In the genomic region with DNA sequence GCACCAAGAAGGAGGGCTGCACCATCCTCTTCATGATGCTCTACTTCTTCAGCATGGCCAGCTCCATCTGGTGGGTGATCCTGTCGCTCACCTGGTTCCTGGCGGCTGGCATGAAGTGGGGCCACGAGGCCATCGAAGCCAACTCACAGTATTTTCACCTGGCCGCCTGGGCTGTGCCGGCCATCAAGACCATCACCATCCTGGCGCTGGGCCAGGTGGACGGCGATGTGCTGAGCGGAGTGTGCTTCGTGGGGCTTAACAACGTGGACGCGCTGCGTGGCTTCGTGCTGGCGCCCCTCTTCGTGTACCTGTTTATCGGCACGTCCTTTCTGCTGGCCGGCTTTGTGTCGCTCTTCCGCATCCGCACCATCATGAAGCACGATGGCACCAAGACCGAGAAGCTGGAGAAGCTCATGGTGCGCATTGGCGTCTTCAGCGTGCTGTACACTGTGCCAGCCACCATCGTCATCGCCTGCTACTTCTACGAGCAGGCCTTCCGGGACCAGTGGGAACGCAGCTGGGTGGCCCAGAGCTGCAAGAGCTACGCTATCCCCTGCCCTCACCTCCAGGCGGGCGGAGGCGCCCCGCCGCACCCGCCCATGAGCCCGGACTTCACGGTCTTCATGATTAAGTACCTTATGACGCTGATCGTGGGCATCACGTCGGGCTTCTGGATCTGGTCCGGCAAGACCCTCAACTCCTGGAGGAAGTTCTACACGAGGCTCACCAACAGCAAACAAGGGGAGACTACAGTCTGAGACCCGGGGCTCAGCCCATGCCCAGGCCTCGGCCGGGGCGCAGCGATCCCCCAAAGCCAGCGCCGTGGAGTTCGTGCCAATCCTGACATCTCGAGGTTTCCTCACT, we compare ENCODE assay signal across 9 cellular contexts. TPM values are rescaled to one million over a fixed set of nuclear protein-coding genes. Genes with fewer than 3 reads are reported as not detected.
DNase-seq lines count a peak whose midpoint lies in the region; ATAC-seq and TF ChIP-seq lines count a peak whose summit lies in the region.
"Had no signal": no experiment of that assay in that cellular context is flagged by ENCODE, and none has a peak within 500 bp of the region (broad histone marks: within the 10 kb centered on the region; RNA-seq: fewer than 3 reads in every experiment).

No MANE protein-coding gene starts in this region.

- H3K4me3 Mint-ChIP-seq in activated T-cell treated with anti-CD3 and anti-CD28 coated beads, Interleukin-2, amount 50 U/mL, for 72 hours, result peak overlapping the region; percentile 89 to 90
- no peak overlapping the region for H3K4me3 Mint-ChIP-seq in activated T-cell treated with anti-CD3 and anti-CD28 coated beads, Interleukin-2, amount 50 U/mL, for 24 hours

- H3K27me3 ChIP-seq in lower lobe of right lung (ENCODE audit: low read depth) (no peaks in the 10 kb centered on the region), transverse colon (no peaks in the 10 kb centered on the region)

- peaks cover 14% of the 10 kb centered on the region for H3K4me1 Mint-ChIP-seq in activated T-cell treated with anti-CD3 and anti-CD28 coated beads, Interleukin-2, amount 50 U/mL, for 72 hours (ENCODE audit: low read depth)
- H3K4me1 Mint-ChIP-seq in activated T-cell treated with anti-CD3 and anti-CD28 coated beads, Interleukin-2, amount 50 U/mL, for 24 hours (ENCODE audit: low read depth), result peaks cover 16% of the 10 kb centered on the region

- H3K4me3 ChIP-seq in choroid plexus epithelial cell (ENCODE audit: low read depth, low read length) (peak overlapping the region; percentile 73), lower lobe of right lung (peak overlapping the region; percentile 82), transverse colon (peak overlapping the region; percentile 90 to 96 (median 93))

- peaks cover 0 to 3% of the 10 kb centered on the region in 2 donors for H3K36me3 Mint-ChIP-seq in activated T-cell treated with anti-CD3 and anti-CD28 coated beads, Interleukin-2, amount 50 U/mL, for 72 hours (ENCODE audit: insufficient read depth in 2 of 2)
- H3K36me3 Mint-ChIP-seq in activated T-cell treated with anti-CD3 and anti-CD28 coated beads, Interleukin-2, amount 50 U/mL, for 24 hours (ENCODE audit: low read depth), result no peaks in the 10 kb centered on the region
- H3K36me3 Mint-ChIP-seq: activated naive CD8-positive, alpha-beta T cell treated with anti-CD3 and anti-CD28 coated beads, Interleukin-2, amount 10 ng/mL, durations not matched to agents 7 days and 5 days had no signal

- in situ Hi-C loops in transverse colon (cut with MboI; ENCODE audit: low pct_ligation_motif_present in 1 of 4, low pct_unique_long_range_greater_than_20kb in 1 of 4, low sequenced_read_pairs in 3 of 4), result no loop called here

- DNase-seq in activated T-cell treated with anti-CD3 and anti-CD28 coated beads, Interleukin-2, amount 50 U/mL, for 72 hours, result no peak
- no peak for DNase-seq in activated T-cell treated with anti-CD3 and anti-CD28 coated beads, Interleukin-2, amount 50 U/mL, for 24 hours
- DNase-seq in choroid plexus epithelial cell (ENCODE audit: low read depth) (no peak), lower lobe of right lung (peak; percentile 49), transverse colon (peak; percentile 16)
- DNase-seq in activated CD8-positive, alpha-beta memory T cell treated with anti-CD3 and anti-CD28 coated beads for 24 hours, result no peak

- H3K4me1 ChIP-seq in lower lobe of right lung, result peaks cover 37% of the 10 kb centered on the region
- H3K4me1 ChIP-seq in transverse colon, result peaks cover 0 to 37% (median 19%) of the 10 kb centered on the region in 4 donors

- H3K27me3 Mint-ChIP-seq in activated T-cell treated with anti-CD3 and anti-CD28 coated beads, Interleukin-2, amount 50 U/mL, for 72 hours (ENCODE audit: low read depth), result peaks cover 38% of the 10 kb centered on the region
- peaks cover 58% of the 10 kb centered on the region for H3K27me3 Mint-ChIP-seq in activated T-cell treated with anti-CD3 and anti-CD28 coated beads, Interleukin-2, amount 50 U/mL, for 24 hours

- no peak for TF ChIP-seq EP300 in transverse colon (IDR thresholded peaks at IDR 0.05; ENCODE audit: low read depth)

- intact Hi-C loops in lower lobe of right lung (cut with DNase I) (no loop called here), transverse colon (cut with DNase I; ENCODE audit: low total_unique reads) (loop anchor here (10.0 kb wide), 1 partner anchor 181 kb away; no protein-coding TSS in a partner anchor)

- H3K27ac ChIP-seq in lower lobe of right lung (peak overlapping the region; percentile 95), transverse colon (peak overlapping the region; percentile 97 to 99 (median 98))

- no peak for TF ChIP-seq CTCF in choroid plexus epithelial cell (conservative IDR thresholded peaks at IDR 0.05; ENCODE audit: low read depth, low read length)
- no peak for TF ChIP-seq CTCF in lower lobe of right lung (IDR thresholded peaks at IDR 0.05)
- no peak for TF ChIP-seq CTCF in transverse colon (IDR thresholded peaks at IDR 0.05)

- TF ChIP-seq POLR2A in transverse colon (IDR thresholded peaks at IDR 0.05), result no peak

- H3K9me3 ChIP-seq in lower lobe of right lung (no peaks in the 10 kb centered on the region), transverse colon (no peaks in the 10 kb centered on the region)

- no peaks in the 10 kb centered on the region for H3K9me3 Mint-ChIP-seq in activated T-cell treated with anti-CD3 and anti-CD28 coated beads, Interleukin-2, amount 50 U/mL, for 72 hours
- no peaks in the 10 kb centered on the region for H3K9me3 Mint-ChIP-seq in activated T-cell treated with anti-CD3 and anti-CD28 coated beads, Interleukin-2, amount 50 U/mL, for 24 hours
- H3K9me3 Mint-ChIP-seq: activated naive CD8-positive, alpha-beta T cell treated with anti-CD3 and anti-CD28 coated beads, Interleukin-2, amount 10 ng/mL, durations not matched to agents 7 days and 5 days had no signal

- H3K36me3 ChIP-seq in lower lobe of right lung (no peaks in the 10 kb centered on the region), transverse colon (no peaks in the 10 kb centered on the region)

- ATAC-seq in activated T-cell treated with anti-CD3 and anti-CD28 coated beads, Interleukin-2, amount 50 U/mL, for 72 hours (replicated peaks in 1 of 2), result no peak
- ATAC-seq in lower lobe of right lung, result no peak
- no peak for ATAC-seq in GM18858 (IDR thresholded peaks at IDR 0.05; ENCODE audit: unreplicated experiment)
- ATAC-seq in GM18511 (IDR thresholded peaks at IDR 0.05; ENCODE audit: unreplicated experiment), result no peak

- H3K27ac Mint-ChIP-seq in activated T-cell treated with anti-CD3 and anti-CD28 coated beads, Interleukin-2, amount 50 U/mL, for 72 hours, result no peak overlapping the region
- no peak overlapping the region for H3K27ac Mint-ChIP-seq in activated T-cell treated with anti-CD3 and anti-CD28 coated beads, Interleukin-2, amount 50 U/mL, for 24 hours
- H3K27ac Mint-ChIP-seq: activated naive CD8-positive, alpha-beta T cell treated with anti-CD3 and anti-CD28 coated beads, Interleukin-2, amount 10 ng/mL, durations not matched to agents 7 days and 5 days had no signal

- WGBS in transverse colon (ENCODE audit: low coverage in 1 of 2), 2 donors, result 69% methylated on average over 58 of the region's 58 CpGs; no CpG with 5 or more reads in 1 of the 2 donors

RNA-seq across cellular contexts. Expression of gene FZD1, which starts 2.1 kb away (rescaled TPM):
- 1 to 10 TPM in 1 of 2 donors, under 1 TPM in 1; 0.21 to 1.0 TPM for total RNA-seq in activated T-cell treated with anti-CD3 and anti-CD28 coated beads, Interleukin-2, amount 50 U/mL, for 72 hours
- total RNA-seq in lower lobe of right lung, result 20.1 TPM
- 1 to 10 TPM; 5.6 to 9.6 (median 8.1) TPM for total RNA-seq in transverse colon

Comparison
In these comparisons a context has a peak if more than half of its experiments do, and no peak if none do; other contexts are left out.
1. DNase-seq: peak in lower lobe of right lung (single experiment) and transverse colon (single experiment); none in activated T-cell treated with anti-CD3 and anti-CD28 coated beads, Interleukin-2, amount 50 U/mL, for 72 hours (0 of 2), activated T-cell treated with anti-CD3 and anti-CD28 coated beads, Interleukin-2, amount 50 U/mL, for 24 hours (single experiment), choroid plexus epithelial cell (single experiment) and activated CD8-positive, alpha-beta memory T cell treated with anti-CD3 and anti-CD28 coated beads for 24 hours (single experiment).
2. Peak in every context shown above with its lines, with median percentiles within 50 percentile points of each other: H3K4me3 ChIP-seq.